15 cellular contexts compared by ENCODE assay signal in the genomic region with DNA sequence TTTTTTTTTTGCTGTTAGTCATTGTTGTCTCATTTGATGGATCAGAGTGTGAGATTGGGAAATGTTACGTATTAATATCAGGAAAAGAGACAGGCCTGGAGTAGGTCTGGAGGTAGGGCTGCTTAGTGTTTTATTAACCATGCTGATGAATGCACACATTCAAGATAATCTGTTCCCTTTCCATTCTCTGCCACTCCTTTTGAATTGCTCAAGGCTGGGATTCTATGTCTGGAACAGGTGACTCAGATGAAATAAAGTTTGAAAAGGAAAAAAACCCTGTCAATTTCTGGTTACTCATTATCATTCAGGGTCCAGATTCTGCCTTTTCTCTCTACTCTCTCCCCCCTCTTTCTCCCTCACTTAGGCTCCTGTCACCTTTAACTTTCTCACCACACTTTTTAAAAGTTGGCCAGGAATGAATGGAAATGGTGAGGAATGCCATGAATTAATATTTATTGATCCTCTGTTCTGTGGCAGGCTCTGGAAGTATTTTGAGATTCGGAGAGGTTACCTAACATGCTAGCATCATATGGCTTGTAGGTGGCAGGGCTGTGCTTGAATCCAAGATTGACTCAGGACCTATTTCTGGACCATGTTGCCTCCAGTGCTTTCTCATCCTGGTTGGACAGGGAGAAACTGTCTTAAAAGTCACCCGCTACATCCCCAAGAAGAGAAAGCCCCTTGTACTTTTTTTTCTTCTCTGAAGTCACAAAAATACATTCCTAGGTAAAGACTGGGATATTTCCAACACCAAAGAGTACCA. TPM values are rescaled to one million over a fixed set of nuclear protein-coding genes. Genes with fewer than 3 reads are reported as not detected.
A peak's percentile ranks its signal among the peaks of the same experiment; 100 is the strongest.
DNase-seq lines count a peak whose midpoint lies in the region; FAIRE-seq and TF ChIP-seq lines count a peak whose summit lies in the region.
"Had no signal": no experiment of that assay in that cellular context is flagged by ENCODE, and none has a peak within 500 bp of the region (broad histone marks: within the 10 kb centered on the region; RNA-seq: fewer than 3 reads in every experiment).

No MANE protein-coding gene starts in this region.

- H3K4me2 ChIP-seq in smooth muscle cell: no peak overlapping the region

- peaks cover 21% of the 10 kb centered on the region for H3K4me1 ChIP-seq in smooth muscle cell (ENCODE audit: low read depth)

- H3K4me3 Mint-ChIP-seq in activated CD4-positive, alpha-beta T cell treated with anti-CD3 and anti-CD28 coated beads, Interleukin-2, amount 10 ng/mL, durations not matched to agents 24 days and 14 days: no peak overlapping the region
- no peak overlapping the region for H3K4me3 Mint-ChIP-seq in activated naive CD8-positive, alpha-beta T cell

- peaks cover 96% of the 10 kb centered on the region for H4K20me1 ChIP-seq in smooth muscle cell (ENCODE audit: low read depth)

- H3K9me3 Mint-ChIP-seq in activated CD4-positive, alpha-beta T cell treated with anti-CD3 and anti-CD28 coated beads, Interleukin-2, amount 10 ng/mL, durations not matched to agents 24 days and 14 days: no peaks in the 10 kb centered on the region
- no peaks in the 10 kb centered on the region for H3K9me3 Mint-ChIP-seq in activated naive CD8-positive, alpha-beta T cell (ENCODE audit: low read depth)

- H3K4me3 ChIP-seq in smooth muscle cell: no peak overlapping the region
- H3K4me3 ChIP-seq: Peyer's patch, tibial nerve had no signal

- 91% methylated on average over 3 of the region's 3 CpGs for WGBS in smooth muscle cell (ENCODE audit: low lambda C conversion rate)

- H2AFZ ChIP-seq in smooth muscle cell (ENCODE audit: low read depth): no peak overlapping the region

- FAIRE-seq in islet of Langerhans (lab: Jason Lieb, UNC): peak; percentile 41

- no peaks in the 10 kb centered on the region for H3K9me3 ChIP-seq in smooth muscle cell (replicated peaks; ENCODE audit: low read depth)
- H3K9me3 ChIP-seq: Peyer's patch, tibial nerve had no signal

- no peak for TF ChIP-seq CTCF in smooth muscle cell (IDR thresholded peaks at IDR 0.05; ENCODE audit: borderline replicate concordance, insufficient read depth, poor library complexity, severe bottlenecking)

- H3K9ac ChIP-seq in smooth muscle cell (ENCODE audit: low read depth): no peak overlapping the region

- no peaks in the 10 kb centered on the region for H3K27me3 Mint-ChIP-seq in activated CD4-positive, alpha-beta T cell treated with anti-CD3 and anti-CD28 coated beads, Interleukin-2, amount 10 ng/mL, durations not matched to agents 24 days and 14 days
- no peaks in the 10 kb centered on the region for H3K27me3 Mint-ChIP-seq in activated naive CD8-positive, alpha-beta T cell

- peaks cover 95% of the 10 kb centered on the region for H3K79me2 ChIP-seq in smooth muscle cell (ENCODE audit: low read depth)

- no peak for DNase-seq in activated CD4-positive, alpha-beta T cell treated with anti-CD3 and anti-CD28 coated beads, Interleukin-2, amount 10 ng/mL, durations not matched to agents 24 days and 14 days
- DNase-seq in activated CD4-positive, alpha-beta T cell treated with anti-CD3 and anti-CD28 coated beads for 1 hour: no peak
- no peak for DNase-seq in smooth muscle cell (lab: John Stamatoyannopoulos, UW; ENCODE audit: unreplicated experiment)
- DNase-seq in NCI-H1105 treated with DMSO at 0.1 percent for 48 hours (lab: John Stamatoyannopoulos, UW): no peak
- DNase-seq in mesenteric fat pad (ENCODE audit: low spot score): no peak
- no peak for DNase-seq in GM03348 (ENCODE audit: low spot score)
- DNase-seq: 8988T; DMS79 treated with DMSO at 0.1 percent for 48 hours; effector CD4-positive, alpha-beta T cell; NCI-H2107; Peyer's patch; stimulated activated CD4-positive, alpha-beta T cell treated with anti-CD3 and anti-CD28 coated beads, Interleukin-4, amount 100 ng/mL, for 4 hours had no signal

- intact Hi-C loops in activated CD4-positive, alpha-beta T cell treated with anti-CD3 and anti-CD28 coated beads, Interleukin-2, amount 10 ng/mL, durations not matched to agents 24 days and 14 days (cut with micrococcal nuclease): loop anchor here (1.0 to 5.0 kb wide), 5 partner anchors 18 to 319 kb away; a partner anchor contains a TSS

- no peaks in the 10 kb centered on the region for H3K36me3 ChIP-seq in smooth muscle cell (ENCODE audit: low read depth)
- H3K36me3 ChIP-seq: Peyer's patch, tibial nerve had no signal

- H3K27ac ChIP-seq in smooth muscle cell (ENCODE audit: low read depth): peak overlapping the region; percentile 18

- no peaks in the 10 kb centered on the region for H3K27me3 ChIP-seq in smooth muscle cell (ENCODE audit: low read depth)
- H3K27me3 ChIP-seq: Peyer's patch, tibial nerve had no signal

- H3F3A ChIP-seq in smooth muscle cell (ENCODE audit: low read depth): peaks cover 8% of the 10 kb centered on the region

- peaks cover 64% of the 10 kb centered on the region for H3K4me1 Mint-ChIP-seq in activated CD4-positive, alpha-beta T cell treated with anti-CD3 and anti-CD28 coated beads, Interleukin-2, amount 10 ng/mL, durations not matched to agents 24 days and 14 days
- peaks cover 90% of the 10 kb centered on the region for H3K4me1 Mint-ChIP-seq in activated naive CD8-positive, alpha-beta T cell (ENCODE audit: low read depth)

- peak overlapping the region; percentile 25 for H3K27ac Mint-ChIP-seq in activated CD4-positive, alpha-beta T cell treated with anti-CD3 and anti-CD28 coated beads, Interleukin-2, amount 10 ng/mL, durations not matched to agents 24 days and 14 days
- peak overlapping the region; percentile 42 for H3K27ac Mint-ChIP-seq in activated naive CD8-positive, alpha-beta T cell

- peaks cover 3% of the 10 kb centered on the region for H3K36me3 Mint-ChIP-seq in activated CD4-positive, alpha-beta T cell treated with anti-CD3 and anti-CD28 coated beads, Interleukin-2, amount 10 ng/mL, durations not matched to agents 24 days and 14 days (ENCODE audit: low read depth)
- H3K36me3 Mint-ChIP-seq in activated naive CD8-positive, alpha-beta T cell: no peaks in the 10 kb centered on the region

RNA-seq across cellular contexts. Expression of a gene that starts 40.2 kb away (rescaled TPM):
- 41.2 and 42.6 TPM in 2 replicates for total RNA-seq in activated CD4-positive, alpha-beta T cell treated with anti-CD3 and anti-CD28 coated beads, Interleukin-2, amount 10 ng/mL, durations not matched to agents 24 days and 14 days
- total RNA-seq in smooth muscle cell (90.9 and 107 TPM in 2 replicates), mesenteric fat pad (117 TPM)
- polyA plus RNA-seq in smooth muscle cell: 68.9 and 76.9 TPM in 2 replicates
